In the genomic region with DNA sequence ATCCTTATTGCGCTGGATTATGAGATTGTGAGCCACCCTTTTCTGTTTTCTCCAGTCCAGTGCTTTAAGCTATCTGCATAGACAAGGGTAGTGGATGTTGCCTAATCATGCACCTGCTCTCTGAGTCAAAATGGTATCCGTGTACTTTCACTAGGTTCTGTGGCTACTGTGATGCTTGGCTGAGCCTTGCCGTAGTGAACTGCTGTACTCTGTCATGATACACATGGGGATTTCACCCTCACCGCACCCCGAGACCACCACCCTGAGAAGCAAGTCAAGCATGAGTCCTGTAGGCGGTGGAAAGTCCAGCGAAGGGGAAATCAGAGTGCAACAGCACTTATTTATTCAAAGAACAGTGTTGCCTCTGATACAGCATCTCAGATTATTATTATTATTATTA, we compare ENCODE assay signal across 8 cellular contexts. TPM values are rescaled to one million over a fixed set of nuclear protein-coding genes. Genes with fewer than 3 reads are reported as not detected.
DNase-seq lines count a peak whose midpoint lies in the region; ATAC-seq and TF ChIP-seq lines count a peak whose summit lies in the region.

No MANE protein-coding gene starts in this region.

- POLR2A ChIA-PET in activated CD8-positive, alpha-beta T cell treated with anti-CD3 and anti-CD28 coated beads for 36 hours (lab: Charles Lee): interaction anchor here (0.6 to 2.2 kb wide), 6 partner anchors 9 to 532 kb away, joined by 3 to 5 read pairs (median 3); no protein-coding TSS in a partner anchor
- POLR2A ChIA-PET in activated CD8-positive, alpha-beta T cell treated with anti-CD3 and anti-CD28 coated beads, Interleukin-2, amount 10 ng/mL, durations not matched to agents 7 days and 5 days (lab: Charles Lee): no interaction called here

- intact Hi-C loops in activated CD8-positive, alpha-beta T cell treated with anti-CD3 and anti-CD28 coated beads for 36 hours (cut with micrococcal nuclease): no loop called here

- no peaks in the 10 kb centered on the region for H3K27me3 Mint-ChIP-seq in activated CD8-positive, alpha-beta T cell treated with anti-CD3 and anti-CD28 coated beads for 36 hours
- H3K27me3 Mint-ChIP-seq in activated CD8-positive, alpha-beta T cell treated with anti-CD3 and anti-CD28 coated beads, Interleukin-2, amount 10 ng/mL, durations not matched to agents 7 days and 5 days (ENCODE audit: low read depth): no peaks in the 10 kb centered on the region

- CTCF ChIA-PET in activated CD8-positive, alpha-beta T cell treated with anti-CD3 and anti-CD28 coated beads for 36 hours (lab: Charles Lee): interaction anchor here (1.0 to 7.1 kb wide), 5 partner anchors 10 to 47 kb away, joined by 4 to 44 read pairs (median 5); no protein-coding TSS in a partner anchor
- CTCF ChIA-PET in activated CD8-positive, alpha-beta T cell treated with anti-CD3 and anti-CD28 coated beads, Interleukin-2, amount 10 ng/mL, durations not matched to agents 7 days and 5 days (lab: Charles Lee): interaction anchor here (1.1 to 2.2 kb wide), 2 partner anchors 14 to 80 kb away, joined by 3 to 8 read pairs; no protein-coding TSS in a partner anchor

- peaks cover 51% of the 10 kb centered on the region for H3K4me1 Mint-ChIP-seq in activated CD8-positive, alpha-beta T cell treated with anti-CD3 and anti-CD28 coated beads for 36 hours (ENCODE audit: low read depth)
- peaks cover 28% of the 10 kb centered on the region for H3K4me1 Mint-ChIP-seq in activated CD8-positive, alpha-beta T cell treated with anti-CD3 and anti-CD28 coated beads, Interleukin-2, amount 10 ng/mL, durations not matched to agents 7 days and 5 days (ENCODE audit: low read depth)

- H3K36me3 Mint-ChIP-seq in activated CD8-positive, alpha-beta T cell treated with anti-CD3 and anti-CD28 coated beads for 36 hours (ENCODE audit: low read depth): peaks cover 57% of the 10 kb centered on the region
- H3K36me3 Mint-ChIP-seq in activated CD8-positive, alpha-beta T cell treated with anti-CD3 and anti-CD28 coated beads, Interleukin-2, amount 10 ng/mL, durations not matched to agents 7 days and 5 days (ENCODE audit: low read depth): peaks cover 45% of the 10 kb centered on the region

- ATAC-seq in activated CD8-positive, alpha-beta T cell treated with anti-CD3 and anti-CD28 coated beads for 36 hours: peak; percentile 87
- ATAC-seq in activated CD8-positive, alpha-beta T cell treated with anti-CD3 and anti-CD28 coated beads, Interleukin-2, amount 10 ng/mL, durations not matched to agents 7 days and 5 days: no peak
- peak; percentile 98 for ATAC-seq in GM21737 (IDR thresholded peaks at IDR 0.05; ENCODE audit: unreplicated experiment)
- peak; percentile 100 for ATAC-seq in HG03565 (IDR thresholded peaks at IDR 0.05; ENCODE audit: unreplicated experiment)

- TF ChIP-seq CTCF in activated CD8-positive, alpha-beta T cell treated with anti-CD3 and anti-CD28 coated beads for 36 hours (IDR thresholded peaks at IDR 0.05): no peak

- DNase-seq in activated CD8-positive, alpha-beta T cell treated with anti-CD3 and anti-CD28 coated beads for 36 hours: peak; percentile 82
- no peak for DNase-seq in activated CD8-positive, alpha-beta T cell treated with anti-CD3 and anti-CD28 coated beads, Interleukin-2, amount 10 ng/mL, durations not matched to agents 7 days and 5 days
- peak; percentile 51 to 58 for DNase-seq in stimulated activated CD4-positive, alpha-beta T cell treated with anti-CD3 and anti-CD28 coated beads, Interleukin-2, amount 100 ng/mL, for 24 hours
- no peak for DNase-seq in HCEC 1CT
- no peak for DNase-seq in UCSD-AML1 (lab: John Stamatoyannopoulos, UW; ENCODE audit: unreplicated experiment)
- no peak for DNase-seq in SK-N-DZ (ENCODE audit: low spot score)

- H3K9me3 Mint-ChIP-seq in activated CD8-positive, alpha-beta T cell treated with anti-CD3 and anti-CD28 coated beads for 36 hours: no peaks in the 10 kb centered on the region
- no peaks in the 10 kb centered on the region for H3K9me3 Mint-ChIP-seq in activated CD8-positive, alpha-beta T cell treated with anti-CD3 and anti-CD28 coated beads, Interleukin-2, amount 10 ng/mL, durations not matched to agents 7 days and 5 days (ENCODE audit: insufficient read depth)

- peak overlapping the region; percentile 60 for H3K27ac Mint-ChIP-seq in activated CD8-positive, alpha-beta T cell treated with anti-CD3 and anti-CD28 coated beads for 36 hours
- no peak overlapping the region for H3K27ac Mint-ChIP-seq in activated CD8-positive, alpha-beta T cell treated with anti-CD3 and anti-CD28 coated beads, Interleukin-2, amount 10 ng/mL, durations not matched to agents 7 days and 5 days

- no peak overlapping the region for H3K4me3 Mint-ChIP-seq in activated CD8-positive, alpha-beta T cell treated with anti-CD3 and anti-CD28 coated beads for 36 hours
- no peak overlapping the region for H3K4me3 Mint-ChIP-seq in activated CD8-positive, alpha-beta T cell treated with anti-CD3 and anti-CD28 coated beads, Interleukin-2, amount 10 ng/mL, durations not matched to agents 7 days and 5 days

RNA-seq across cellular contexts. Expression of a gene that starts 55.0 kb away (rescaled TPM):
- total RNA-seq in activated CD8-positive, alpha-beta T cell treated with anti-CD3 and anti-CD28 coated beads for 36 hours: 10 to 100 TPM; 59.3 to 61.5 TPM
- total RNA-seq in activated CD8-positive, alpha-beta T cell treated with anti-CD3 and anti-CD28 coated beads, Interleukin-2, amount 10 ng/mL, durations not matched to agents 7 days and 5 days: 10 to 100 TPM; 68.2 to 68.7 TPM
- 0.32 and 0.65 TPM in 2 replicates for polyA plus RNA-seq in SK-N-DZ (2014; cell fraction: cytosol; rRNA removed)
- polyA plus RNA-seq in SK-N-DZ (2014; cell fraction: nucleus; rRNA removed): 1.2 TPM in 1 of 2 replicates, not detected in the other

Comparison
In these comparisons a context has a peak if more than half of its experiments do, and no peak if none do; other contexts are left out.
1. DNase-seq: peak in activated CD8-positive, alpha-beta T cell treated with anti-CD3 and anti-CD28 coated beads for 36 hours (single experiment) and stimulated activated CD4-positive, alpha-beta T cell treated with anti-CD3 and anti-CD28 coated beads, Interleukin-2, amount 100 ng/mL, for 24 hours (2 of 2); none in activated CD8-positive, alpha-beta T cell treated with anti-CD3 and anti-CD28 coated beads, Interleukin-2, amount 10 ng/mL, durations not matched to agents 7 days and 5 days (single experiment), HCEC 1CT (single experiment), UCSD-AML1 (single experiment) and SK-N-DZ (single experiment).